ENCODE assay signal across 1 cellular context in genomic region chr1:61187380-61188086, GRCh38.
TF ChIP-seq lines count a peak whose summit lies in the region.

No MANE protein-coding gene starts in this region.

TF ChIP-seq in H1, 55 proteins besides CTCF, POLR2A, EP300 and RAD21 (continued from another document):
- TF ChIP-seq CHD7 (IDR thresholded peaks at IDR 0.05; ENCODE audit: insufficient replicate concordance, low read length) (no peak), SP1 (IDR thresholded peaks at IDR 0.05; ENCODE audit: low read depth, low read length) (no peak), USF2 (IDR thresholded peaks at IDR 0.05; ENCODE audit: low read length) (no peak), KDM5A (IDR thresholded peaks at IDR 0.05; ENCODE audit: low read length) (no peak), TEAD4 (IDR thresholded peaks at IDR 0.05; ENCODE audit: low read depth, low read length) (no peak), RFX5 (IDR thresholded peaks at IDR 0.05; ENCODE audit: borderline replicate concordance, low read depth, low read length) (no peak), RBBP5 (IDR thresholded peaks at IDR 0.05; ENCODE audit: borderline replicate concordance, low read depth, low read length) (no peak), KDM1A (IDR thresholded peaks at IDR 0.05; ENCODE audit: borderline replicate concordance, low read length) (no peak), E2F6 (IDR thresholded peaks at IDR 0.05) (no peak), RNF2 (IDR thresholded peaks at IDR 0.05; ENCODE audit: borderline replicate concordance, low read depth, low read length, missing control alignments, poor library complexity, severe bottlenecking) (no peak), SIN3A (conservative IDR thresholded peaks at IDR 0.05 in 1 of 2, IDR thresholded peaks at IDR 0.05 in 1 of 2; ENCODE audit: low read depth in 1 of 2, low read length in 2 of 2) (no peak), BCL11A (IDR thresholded peaks at IDR 0.05; ENCODE audit: low read depth in 2 of 2, low read length in 2 of 2) (no peak), TBP (IDR thresholded peaks at IDR 0.05; ENCODE audit: low read depth, low read length) (no peak), ATF3 (IDR thresholded peaks at IDR 0.05; ENCODE audit: insufficient read depth, low read depth, low read length) (no peak), POU5F1 (IDR thresholded peaks at IDR 0.05; ENCODE audit: low read depth, low read length) (no peak), YY1 (IDR thresholded peaks at IDR 0.05; ENCODE audit: low read depth, low read length) (no peak), ZNF274 (IDR thresholded peaks at IDR 0.05; ENCODE audit: borderline replicate concordance, extremely low read depth, low read length) (no peak)
